Comparison of ENCODE assay signal across 1 cellular context in the genomic region with DNA sequence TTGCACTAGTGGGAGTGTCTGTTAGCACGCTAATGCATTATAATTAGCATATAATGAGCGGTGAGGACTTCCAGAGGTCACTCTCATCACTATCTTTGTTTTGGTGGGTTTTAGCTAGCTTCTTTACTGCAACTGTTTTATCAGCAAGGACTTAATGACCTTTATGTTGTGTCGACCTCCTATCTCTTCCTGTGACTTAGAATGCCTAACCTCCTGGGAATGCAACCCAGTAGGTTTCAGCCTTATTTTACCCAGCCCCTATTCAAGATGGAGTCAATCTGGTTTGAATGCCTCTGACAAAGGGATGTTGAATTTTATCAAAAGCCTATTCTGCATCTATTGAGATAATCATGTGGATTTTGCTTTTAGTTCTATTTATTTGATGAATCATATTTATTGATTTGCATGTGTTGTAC.
TF ChIP-seq lines count a peak whose summit lies in the region.

No MANE protein-coding gene starts in this region.

TF ChIP-seq in K562, 482 proteins besides CTCF, POLR2A, EP300 and RAD21 (continued from another document and continues in another):
- no peak for TF ChIP-seq KLF1 (tag; IDR thresholded peaks at IDR 0.05)
- TF ChIP-seq ZFP36 (IDR thresholded peaks at IDR 0.05; ENCODE audit: low read depth, low read length, partially characterized antibody): no peak
- no peak for TF ChIP-seq SMAD1 (IDR thresholded peaks at IDR 0.05; ENCODE audit: low read depth, low read length, partially characterized antibody)
- TF ChIP-seq, protein P1, sequence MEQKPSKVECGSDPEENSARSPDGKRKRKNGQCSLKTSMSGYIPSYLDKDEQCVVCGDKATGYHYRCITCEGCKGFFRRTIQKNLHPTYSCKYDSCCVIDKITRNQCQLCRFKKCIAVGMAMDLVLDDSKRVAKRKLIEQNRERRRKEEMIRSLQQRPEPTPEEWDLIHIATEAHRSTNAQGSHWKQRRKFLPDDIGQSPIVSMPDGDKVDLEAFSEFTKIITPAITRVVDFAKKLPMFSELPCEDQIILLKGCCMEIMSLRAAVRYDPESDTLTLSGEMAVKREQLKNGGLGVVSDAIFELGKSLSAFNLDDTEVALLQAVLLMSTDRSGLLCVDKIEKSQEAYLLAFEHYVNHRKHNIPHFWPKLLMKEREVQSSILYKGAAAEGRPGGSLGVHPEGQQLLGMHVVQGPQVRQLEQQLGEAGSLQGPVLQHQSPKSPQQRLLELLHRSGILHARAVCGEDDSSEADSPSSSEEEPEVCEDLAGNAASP (IDR thresholded peaks at IDR 0.05): no peak
- TF ChIP-seq, protein P2, sequence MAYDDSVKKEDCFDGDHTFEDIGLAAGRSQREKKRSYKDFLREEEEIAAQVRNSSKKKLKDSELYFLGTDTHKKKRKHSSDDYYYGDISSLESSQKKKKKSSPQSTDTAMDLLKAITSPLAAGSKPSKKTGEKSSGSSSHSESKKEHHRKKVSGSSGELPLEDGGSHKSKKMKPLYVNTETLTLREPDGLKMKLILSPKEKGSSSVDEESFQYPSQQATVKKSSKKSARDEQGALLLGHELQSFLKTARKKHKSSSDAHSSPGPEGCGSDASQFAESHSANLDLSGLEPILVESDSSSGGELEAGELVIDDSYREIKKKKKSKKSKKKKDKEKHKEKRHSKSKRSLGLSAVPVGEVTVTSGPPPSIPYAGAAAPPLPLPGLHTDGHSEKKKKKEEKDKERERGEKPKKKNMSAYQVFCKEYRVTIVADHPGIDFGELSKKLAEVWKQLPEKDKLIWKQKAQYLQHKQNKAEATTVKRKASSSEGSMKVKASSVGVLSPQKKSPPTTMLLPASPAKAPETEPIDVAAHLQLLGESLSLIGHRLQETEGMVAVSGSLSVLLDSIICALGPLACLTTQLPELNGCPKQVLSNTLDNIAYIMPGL (CRISPR knock-in tag; IDR thresholded peaks at IDR 0.05): no peak
- no peak for TF ChIP-seq SAP30 (IDR thresholded peaks at IDR 0.05; ENCODE audit: borderline replicate concordance, insufficient read depth, low read depth, low read length, poor library complexity, severe bottlenecking)
- 0 out of 2 replicates have a peak, but pooled peaks have one; percentile 61 for TF ChIP-seq ZNF766 (CRISPR knock-in tag; conservative IDR thresholded peaks at IDR 0.05)
- TF ChIP-seq, protein P3, sequence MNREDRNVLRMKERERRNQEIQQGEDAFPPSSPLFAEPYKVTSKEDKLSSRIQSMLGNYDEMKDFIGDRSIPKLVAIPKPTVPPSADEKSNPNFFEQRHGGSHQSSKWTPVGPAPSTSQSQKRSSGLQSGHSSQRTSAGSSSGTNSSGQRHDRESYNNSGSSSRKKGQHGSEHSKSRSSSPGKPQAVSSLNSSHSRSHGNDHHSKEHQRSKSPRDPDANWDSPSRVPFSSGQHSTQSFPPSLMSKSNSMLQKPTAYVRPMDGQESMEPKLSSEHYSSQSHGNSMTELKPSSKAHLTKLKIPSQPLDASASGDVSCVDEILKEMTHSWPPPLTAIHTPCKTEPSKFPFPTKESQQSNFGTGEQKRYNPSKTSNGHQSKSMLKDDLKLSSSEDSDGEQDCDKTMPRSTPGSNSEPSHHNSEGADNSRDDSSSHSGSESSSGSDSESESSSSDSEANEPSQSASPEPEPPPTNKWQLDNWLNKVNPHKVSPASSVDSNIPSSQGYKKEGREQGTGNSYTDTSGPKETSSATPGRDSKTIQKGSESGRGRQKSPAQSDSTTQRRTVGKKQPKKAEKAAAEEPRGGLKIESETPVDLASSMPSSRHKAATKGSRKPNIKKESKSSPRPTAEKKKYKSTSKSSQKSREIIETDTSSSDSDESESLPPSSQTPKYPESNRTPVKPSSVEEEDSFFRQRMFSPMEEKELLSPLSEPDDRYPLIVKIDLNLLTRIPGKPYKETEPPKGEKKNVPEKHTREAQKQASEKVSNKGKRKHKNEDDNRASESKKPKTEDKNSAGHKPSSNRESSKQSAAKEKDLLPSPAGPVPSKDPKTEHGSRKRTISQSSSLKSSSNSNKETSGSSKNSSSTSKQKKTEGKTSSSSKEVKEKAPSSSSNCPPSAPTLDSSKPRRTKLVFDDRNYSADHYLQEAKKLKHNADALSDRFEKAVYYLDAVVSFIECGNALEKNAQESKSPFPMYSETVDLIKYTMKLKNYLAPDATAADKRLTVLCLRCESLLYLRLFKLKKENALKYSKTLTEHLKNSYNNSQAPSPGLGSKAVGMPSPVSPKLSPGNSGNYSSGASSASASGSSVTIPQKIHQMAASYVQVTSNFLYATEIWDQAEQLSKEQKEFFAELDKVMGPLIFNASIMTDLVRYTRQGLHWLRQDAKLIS (CRISPR knock-in tag; IDR thresholded peaks at IDR 0.05): no peak
- no peak for TF ChIP-seq HEY1 (CRISPR knock-in tag; IDR thresholded peaks at IDR 0.05; ENCODE audit: borderline replicate concordance)
- TF ChIP-seq MYNN (IDR thresholded peaks at IDR 0.05): no peak
- no peak for TF ChIP-seq MYNN (CRISPR knock-in tag; IDR thresholded peaks at IDR 0.05)
- TF ChIP-seq, protein P4, sequence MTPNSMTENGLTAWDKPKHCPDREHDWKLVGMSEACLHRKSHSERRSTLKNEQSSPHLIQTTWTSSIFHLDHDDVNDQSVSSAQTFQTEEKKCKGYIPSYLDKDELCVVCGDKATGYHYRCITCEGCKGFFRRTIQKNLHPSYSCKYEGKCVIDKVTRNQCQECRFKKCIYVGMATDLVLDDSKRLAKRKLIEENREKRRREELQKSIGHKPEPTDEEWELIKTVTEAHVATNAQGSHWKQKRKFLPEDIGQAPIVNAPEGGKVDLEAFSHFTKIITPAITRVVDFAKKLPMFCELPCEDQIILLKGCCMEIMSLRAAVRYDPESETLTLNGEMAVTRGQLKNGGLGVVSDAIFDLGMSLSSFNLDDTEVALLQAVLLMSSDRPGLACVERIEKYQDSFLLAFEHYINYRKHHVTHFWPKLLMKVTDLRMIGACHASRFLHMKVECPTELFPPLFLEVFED (CRISPR knock-in tag; conservative IDR thresholded peaks at IDR 0.05): no peak
- TF ChIP-seq, protein P5, sequence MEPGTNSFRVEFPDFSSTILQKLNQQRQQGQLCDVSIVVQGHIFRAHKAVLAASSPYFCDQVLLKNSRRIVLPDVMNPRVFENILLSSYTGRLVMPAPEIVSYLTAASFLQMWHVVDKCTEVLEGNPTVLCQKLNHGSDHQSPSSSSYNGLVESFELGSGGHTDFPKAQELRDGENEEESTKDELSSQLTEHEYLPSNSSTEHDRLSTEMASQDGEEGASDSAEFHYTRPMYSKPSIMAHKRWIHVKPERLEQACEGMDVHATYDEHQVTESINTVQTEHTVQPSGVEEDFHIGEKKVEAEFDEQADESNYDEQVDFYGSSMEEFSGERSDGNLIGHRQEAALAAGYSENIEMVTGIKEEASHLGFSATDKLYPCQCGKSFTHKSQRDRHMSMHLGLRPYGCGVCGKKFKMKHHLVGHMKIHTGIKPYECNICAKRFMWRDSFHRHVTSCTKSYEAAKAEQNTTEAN (CRISPR knock-in tag; IDR thresholded peaks at IDR 0.05): no peak
- no peak for TF ChIP-seq TOE1 (IDR thresholded peaks at IDR 0.05; ENCODE audit: borderline replicate concordance)
- no peak for TF ChIP-seq TOE1 (CRISPR knock-in tag; IDR thresholded peaks at IDR 0.05; ENCODE audit: borderline replicate concordance, low read depth)
- TF ChIP-seq POLR2B (IDR thresholded peaks at IDR 0.05; ENCODE audit: low read depth, partially characterized antibody): no peak
- TF ChIP-seq ZZZ3 (IDR thresholded peaks at IDR 0.05): no peak
- TF ChIP-seq, protein P6, sequence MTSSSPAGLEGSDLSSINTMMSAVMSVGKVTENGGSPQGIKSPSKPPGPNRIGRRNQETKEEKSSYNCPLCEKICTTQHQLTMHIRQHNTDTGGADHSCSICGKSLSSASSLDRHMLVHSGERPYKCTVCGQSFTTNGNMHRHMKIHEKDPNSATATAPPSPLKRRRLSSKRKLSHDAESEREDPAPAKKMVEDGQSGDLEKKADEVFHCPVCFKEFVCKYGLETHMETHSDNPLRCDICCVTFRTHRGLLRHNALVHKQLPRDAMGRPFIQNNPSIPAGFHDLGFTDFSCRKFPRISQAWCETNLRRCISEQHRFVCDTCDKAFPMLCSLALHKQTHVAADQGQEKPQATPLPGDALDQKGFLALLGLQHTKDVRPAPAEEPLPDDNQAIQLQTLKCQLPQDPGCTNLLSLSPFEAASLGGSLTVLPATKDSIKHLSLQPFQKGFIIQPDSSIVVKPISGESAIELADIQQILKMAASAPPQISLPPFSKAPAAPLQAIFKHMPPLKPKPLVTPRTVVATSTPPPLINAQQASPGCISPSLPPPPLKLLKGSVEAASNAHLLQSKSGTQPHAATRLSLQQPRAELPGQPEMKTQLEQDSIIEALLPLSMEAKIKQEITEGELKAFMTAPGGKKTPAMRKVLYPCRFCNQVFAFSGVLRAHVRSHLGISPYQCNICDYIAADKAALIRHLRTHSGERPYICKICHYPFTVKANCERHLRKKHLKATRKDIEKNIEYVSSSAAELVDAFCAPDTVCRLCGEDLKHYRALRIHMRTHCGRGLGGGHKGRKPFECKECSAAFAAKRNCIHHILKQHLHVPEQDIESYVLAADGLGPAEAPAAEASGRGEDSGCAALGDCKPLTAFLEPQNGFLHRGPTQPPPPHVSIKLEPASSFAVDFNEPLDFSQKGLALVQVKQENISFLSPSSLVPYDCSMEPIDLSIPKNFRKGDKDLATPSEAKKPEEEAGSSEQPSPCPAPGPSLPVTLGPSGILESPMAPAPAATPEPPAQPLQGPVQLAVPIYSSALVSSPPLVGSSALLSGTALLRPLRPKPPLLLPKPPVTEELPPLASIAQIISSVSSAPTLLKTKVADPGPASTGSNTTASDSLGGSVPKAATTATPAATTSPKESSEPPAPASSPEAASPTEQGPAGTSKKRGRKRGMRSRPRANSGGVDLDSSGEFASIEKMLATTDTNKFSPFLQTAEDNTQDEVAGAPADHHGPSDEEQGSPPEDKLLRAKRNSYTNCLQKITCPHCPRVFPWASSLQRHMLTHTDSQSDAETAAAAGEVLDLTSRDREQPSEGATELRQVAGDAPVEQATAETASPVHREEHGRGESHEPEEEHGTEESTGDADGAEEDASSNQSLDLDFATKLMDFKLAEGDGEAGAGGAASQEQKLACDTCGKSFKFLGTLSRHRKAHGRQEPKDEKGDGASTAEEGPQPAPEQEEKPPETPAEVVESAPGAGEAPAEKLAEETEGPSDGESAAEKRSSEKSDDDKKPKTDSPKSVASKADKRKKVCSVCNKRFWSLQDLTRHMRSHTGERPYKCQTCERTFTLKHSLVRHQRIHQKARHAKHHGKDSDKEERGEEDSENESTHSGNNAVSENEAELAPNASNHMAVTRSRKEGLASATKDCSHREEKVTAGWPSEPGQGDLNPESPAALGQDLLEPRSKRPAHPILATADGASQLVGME (CRISPR knock-in tag; IDR thresholded peaks at IDR 0.05): no peak
- peak; percentile 64 for TF ChIP-seq ZNF239 (CRISPR knock-in tag; IDR thresholded peaks at IDR 0.05)
- no peak for TF ChIP-seq ESRRB (CRISPR knock-in tag; IDR thresholded peaks at IDR 0.05; ENCODE audit: borderline replicate concordance)
- TF ChIP-seq ZNF121 (CRISPR knock-in tag; conservative IDR thresholded peaks at IDR 0.05): no peak
- TF ChIP-seq ZNF75A (CRISPR knock-in tag; IDR thresholded peaks at IDR 0.05): no peak
- TF ChIP-seq ZNF695 (CRISPR knock-in tag; IDR thresholded peaks at IDR 0.05): no peak
- TF ChIP-seq, protein P7, sequence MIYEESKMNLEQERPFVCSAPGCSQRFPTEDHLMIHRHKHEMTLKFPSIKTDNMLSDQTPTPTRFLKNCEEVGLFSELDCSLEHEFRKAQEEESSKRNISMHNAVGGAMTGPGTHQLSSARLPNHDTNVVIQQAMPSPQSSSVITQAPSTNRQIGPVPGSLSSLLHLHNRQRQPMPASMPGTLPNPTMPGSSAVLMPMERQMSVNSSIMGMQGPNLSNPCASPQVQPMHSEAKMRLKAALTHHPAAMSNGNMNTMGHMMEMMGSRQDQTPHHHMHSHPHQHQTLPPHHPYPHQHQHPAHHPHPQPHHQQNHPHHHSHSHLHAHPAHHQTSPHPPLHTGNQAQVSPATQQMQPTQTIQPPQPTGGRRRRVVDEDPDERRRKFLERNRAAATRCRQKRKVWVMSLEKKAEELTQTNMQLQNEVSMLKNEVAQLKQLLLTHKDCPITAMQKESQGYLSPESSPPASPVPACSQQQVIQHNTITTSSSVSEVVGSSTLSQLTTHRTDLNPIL (CRISPR knock-in tag; IDR thresholded peaks at IDR 0.05): no peak
- no peak for TF ChIP-seq LCOR (CRISPR knock-in tag; IDR thresholded peaks at IDR 0.05)
- TF ChIP-seq PRPF4 (IDR thresholded peaks at IDR 0.05; ENCODE audit: insufficient read depth, low read depth, low read length, poor library complexity, severe bottlenecking): no peak
- no peak for TF ChIP-seq NFYB (IDR thresholded peaks at IDR 0.05; ENCODE audit: extremely low read depth, insufficient read length)
- TF ChIP-seq, protein P8, sequence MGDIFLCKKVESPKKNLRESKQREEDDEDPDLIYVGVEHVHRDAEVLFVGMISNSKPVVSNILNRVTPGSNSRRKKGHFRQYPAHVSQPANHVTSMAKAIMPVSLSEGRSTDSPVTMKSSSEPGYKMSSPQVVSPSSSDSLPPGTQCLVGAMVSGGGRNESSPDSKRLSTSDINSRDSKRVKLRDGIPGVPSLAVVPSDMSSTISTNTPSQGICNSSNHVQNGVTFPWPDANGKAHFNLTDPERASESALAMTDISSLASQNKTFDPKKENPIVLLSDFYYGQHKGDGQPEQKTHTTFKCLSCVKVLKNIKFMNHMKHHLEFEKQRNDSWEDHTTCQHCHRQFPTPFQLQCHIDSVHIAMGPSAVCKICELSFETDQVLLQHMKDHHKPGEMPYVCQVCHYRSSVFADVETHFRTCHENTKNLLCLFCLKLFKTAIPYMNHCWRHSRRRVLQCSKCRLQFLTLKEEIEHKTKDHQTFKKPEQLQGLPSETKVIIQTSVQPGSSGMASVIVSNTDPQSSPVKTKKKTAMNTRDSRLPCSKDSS (IDR thresholded peaks at IDR 0.05; ENCODE audit: low read depth, partially characterized antibody): no peak
- TF ChIP-seq SMARCA4 (IDR thresholded peaks at IDR 0.05): no peak
- TF ChIP-seq CXXC5 (CRISPR knock-in tag; IDR thresholded peaks at IDR 0.05): peak; percentile 21; the same call in 1 of the 2 replicates
- TF ChIP-seq ZNF507 (tag; conservative IDR thresholded peaks at IDR 0.05): no peak
- TF ChIP-seq, protein P9, sequence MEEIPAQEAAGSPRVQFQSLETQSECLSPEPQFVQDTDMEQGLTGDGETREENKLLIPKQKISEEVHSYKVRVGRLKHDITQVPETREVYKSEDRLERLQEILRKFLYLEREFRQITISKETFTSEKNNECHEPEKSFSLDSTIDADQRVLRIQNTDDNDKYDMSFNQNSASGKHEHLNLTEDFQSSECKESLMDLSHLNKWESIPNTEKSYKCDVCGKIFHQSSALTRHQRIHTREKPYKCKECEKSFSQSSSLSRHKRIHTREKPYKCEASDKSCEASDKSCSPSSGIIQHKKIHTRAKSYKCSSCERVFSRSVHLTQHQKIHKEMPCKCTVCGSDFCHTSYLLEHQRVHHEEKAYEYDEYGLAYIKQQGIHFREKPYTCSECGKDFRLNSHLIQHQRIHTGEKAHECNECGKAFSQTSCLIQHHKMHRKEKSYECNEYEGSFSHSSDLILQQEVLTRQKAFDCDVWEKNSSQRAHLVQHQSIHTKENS (CRISPR knock-in tag; IDR thresholded peaks at IDR 0.05): no peak
- TF ChIP-seq, protein P10, sequence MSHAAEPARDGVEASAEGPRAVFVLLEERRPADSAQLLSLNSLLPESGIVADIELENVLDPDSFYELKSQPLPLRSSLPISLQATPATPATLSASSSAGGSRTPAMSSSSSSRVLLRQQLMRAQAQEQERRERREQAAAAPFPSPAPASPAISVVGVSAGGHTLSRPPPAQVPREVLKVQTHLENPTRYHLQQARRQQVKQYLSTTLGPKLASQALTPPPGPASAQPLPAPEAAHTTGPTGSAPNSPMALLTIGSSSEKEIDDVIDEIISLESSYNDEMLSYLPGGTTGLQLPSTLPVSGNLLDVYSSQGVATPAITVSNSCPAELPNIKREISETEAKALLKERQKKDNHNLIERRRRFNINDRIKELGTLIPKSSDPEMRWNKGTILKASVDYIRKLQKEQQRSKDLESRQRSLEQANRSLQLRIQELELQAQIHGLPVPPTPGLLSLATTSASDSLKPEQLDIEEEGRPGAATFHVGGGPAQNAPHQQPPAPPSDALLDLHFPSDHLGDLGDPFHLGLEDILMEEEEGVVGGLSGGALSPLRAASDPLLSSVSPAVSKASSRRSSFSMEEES (CRISPR knock-in tag; IDR thresholded peaks at IDR 0.05): no peak
- TF ChIP-seq ZNF232 (CRISPR knock-in tag; IDR thresholded peaks at IDR 0.05): no peak
- no peak for TF ChIP-seq PHB2 (IDR thresholded peaks at IDR 0.05; ENCODE audit: low read depth)
- no peak for TF ChIP-seq CHD2 (IDR thresholded peaks at IDR 0.05; ENCODE audit: low read depth, low read length)
